In the genomic region with DNA sequence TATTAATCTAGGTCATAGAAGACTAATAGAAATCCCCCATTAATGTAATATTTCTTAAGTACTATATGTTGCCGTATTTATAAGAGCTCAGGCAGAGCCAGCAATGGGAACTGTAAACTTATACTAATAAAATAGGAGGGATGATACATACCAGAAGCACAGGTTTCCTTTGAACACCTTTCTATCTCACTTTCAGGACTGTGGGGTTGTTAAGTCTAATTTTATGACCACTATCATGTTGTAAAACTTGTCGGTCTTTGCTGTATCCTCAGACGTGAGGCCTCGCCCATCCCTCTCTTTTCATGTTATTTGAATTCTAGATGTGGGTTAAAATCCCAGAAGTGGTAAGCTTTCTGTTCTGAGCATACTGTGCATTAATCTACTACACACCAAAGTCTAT, we compare ENCODE assay signal across 27 cellular contexts.
"Had no signal": no experiment of that assay in that cellular context is flagged by ENCODE, and none has a peak within 500 bp of the region (broad histone marks: within the 10 kb centered on the region; RNA-seq: fewer than 3 reads in every experiment).

No MANE protein-coding gene starts in this region.

- H3K4me3 ChIP-seq: colonic mucosa, coronary artery, dorsolateral prefrontal cortex, esophagus muscularis mucosa, esophagus squamous epithelium, gastrocnemius medialis, gastroesophageal sphincter, heart left ventricle had no signal

- H3K4me1 ChIP-seq: esophagus muscularis mucosa, foreskin keratinocyte, gastrocnemius medialis, gastroesophageal sphincter, heart left ventricle had no signal

- H3K27ac Mint-ChIP-seq: dendritic cell treated with granulocyte-macrophage colony-stimulating factor and Interleukin-4, amounts not matched to agents 40 ng/mL and 50 ng/mL, for 4 days; effector memory CD8-positive, alpha-beta T cell; endodermal cell had no signal

- H3K27me3 Mint-ChIP-seq: dendritic cell treated with granulocyte-macrophage colony-stimulating factor and Interleukin-4, amounts not matched to agents 40 ng/mL and 50 ng/mL, for 4 days; effector memory CD8-positive, alpha-beta T cell had no signal

- ATAC-seq: effector memory CD8-positive, alpha-beta T cell; esophagus mucosa; foreskin keratinocyte; gastrocnemius medialis; gastroesophageal sphincter; heart left ventricle had no signal

- H3K9me3 ChIP-seq: colonic mucosa, esophagus muscularis mucosa, esophagus squamous epithelium, gastrocnemius medialis, gastroesophageal sphincter, heart left ventricle had no signal

- FAIRE-seq: colon, endometrium, endothelial cell of umbilical vein, frontal cortex had no signal

- H3K27ac ChIP-seq: colonic mucosa, coronary artery, dorsolateral prefrontal cortex, epithelial cell of prostate, esophagus muscularis mucosa, esophagus squamous epithelium, foreskin keratinocyte, gastrocnemius medialis, gastroesophageal sphincter, heart left ventricle had no signal

- H3K36me3 ChIP-seq: colonic mucosa, esophagus muscularis mucosa, esophagus squamous epithelium, gastrocnemius medialis, gastroesophageal sphincter, heart left ventricle had no signal

- DNase-seq: colonic mucosa; dermis blood vessel endothelial cell; dorsolateral prefrontal cortex; effector CD4-positive, alpha-beta T cell; effector CD8-positive, alpha-beta T cell; effector memory CD4-positive, alpha-beta T cell; effector memory CD8-positive, alpha-beta T cell; endodermal cell; erythroblast; esophagus squamous epithelium; foreskin fibroblast; foreskin keratinocyte; foreskin melanocyte; gastrocnemius medialis; glutamatergic neuron; head of caudate nucleus; heart left ventricle had no signal

- H3K4me3 Mint-ChIP-seq: dendritic cell treated with granulocyte-macrophage colony-stimulating factor and Interleukin-4, amounts not matched to agents 40 ng/mL and 50 ng/mL, for 4 days; effector memory CD8-positive, alpha-beta T cell; endodermal cell had no signal

- H3K27me3 ChIP-seq: colonic mucosa, dorsolateral prefrontal cortex, esophagus muscularis mucosa, esophagus squamous epithelium, foreskin keratinocyte, gastrocnemius medialis, gastroesophageal sphincter, heart left ventricle had no signal

- H3K9me3 Mint-ChIP-seq: dendritic cell treated with granulocyte-macrophage colony-stimulating factor and Interleukin-4, amounts not matched to agents 40 ng/mL and 50 ng/mL, for 4 days; endodermal cell had no signal
